17 cellular contexts compared by ENCODE assay signal in the genomic region with DNA sequence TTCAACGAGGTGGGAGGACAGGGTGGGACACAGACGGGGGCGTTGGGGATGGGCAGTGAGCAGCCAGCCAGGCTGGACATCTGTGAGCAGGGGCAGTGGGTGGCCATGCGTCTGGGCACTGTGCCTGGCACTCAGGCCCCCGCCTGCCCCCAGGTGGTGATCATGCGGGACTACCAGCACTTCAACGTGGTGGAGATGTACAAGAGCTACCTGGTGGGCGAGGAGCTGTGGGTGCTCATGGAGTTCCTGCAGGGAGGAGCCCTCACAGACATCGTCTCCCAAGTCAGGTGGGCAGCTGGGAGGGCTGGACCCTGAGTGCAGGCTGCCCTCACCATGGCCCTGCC. TPM values are rescaled to one million over a fixed set of nuclear protein-coding genes. Genes with fewer than 3 reads are reported as not detected.
DNase-seq lines count a peak whose midpoint lies in the region; ATAC-seq, FAIRE-seq and TF ChIP-seq lines count a peak whose summit lies in the region.
"Had no signal": no experiment of that assay in that cellular context is flagged by ENCODE, and none has a peak within 500 bp of the region (broad histone marks: within the 10 kb centered on the region; RNA-seq: fewer than 3 reads in every experiment).

No MANE protein-coding gene starts in this region.

- ATAC-seq in GM19395 (IDR thresholded peaks at IDR 0.05; ENCODE audit: unreplicated experiment) = no peak
- ATAC-seq: activated T-cell treated with anti-CD3 and anti-CD28 coated beads, Interleukin-2, amount 50 U/mL, for 72 hours; body of pancreas had no signal

- H3F3A ChIP-seq in OCI-LY1 (ENCODE audit: insufficient read depth, low read length) = no peaks in the 10 kb centered on the region

- no peak overlapping the region for H3K4me2 ChIP-seq in OCI-LY1 (ENCODE audit: low read length)
- no peak overlapping the region for H3K4me2 ChIP-seq in H1 (ENCODE audit: insufficient read depth in 1 of 2, low read depth in 2 of 2, low read length in 2 of 2)
- H3K4me2 ChIP-seq: SK-N-SH had no signal

- H4K5ac ChIP-seq in H1 (ENCODE audit: insufficient read length, low read depth, low read length) = no peak overlapping the region

- H2BK120ac ChIP-seq in H1 (replicated peaks; ENCODE audit: low read depth, low read length) = no peak overlapping the region

- no peaks in the 10 kb centered on the region for H3K23me2 ChIP-seq in H1 (ENCODE audit: low read depth, low read length)

- TF ChIP-seq EP300 in H1 (IDR thresholded peaks at IDR 0.05; ENCODE audit: borderline replicate concordance in 1 of 2, low read depth in 2 of 2, low read length in 2 of 2) = no peak

- no peaks in the 10 kb centered on the region for H3K79me2 ChIP-seq in OCI-LY1 (ENCODE audit: insufficient read depth, low read length)
- no peaks in the 10 kb centered on the region for H3K79me2 ChIP-seq in H1 (ENCODE audit: control insufficient read depth in 1 of 2, insufficient read depth in 2 of 2, low read length in 2 of 2)

- no peaks in the 10 kb centered on the region for H3K9me2 ChIP-seq in OCI-LY1 (ENCODE audit: low read depth, low read length)
- H3K9me2 ChIP-seq: SK-N-SH had no signal

- no peak overlapping the region for H2BK20ac ChIP-seq in H1 (ENCODE audit: low read length)

- no peak overlapping the region for H3K14ac ChIP-seq in H1 (ENCODE audit: insufficient read length)

- no peaks in the 10 kb centered on the region for H3K9me3 Mint-ChIP-seq in MCF 10A (ENCODE audit: unreplicated experiment)
- H3K9me3 Mint-ChIP-seq: activated T-cell treated with anti-CD3 and anti-CD28 coated beads, Interleukin-2, amount 50 U/mL, for 72 hours; mesothelial cell of epicardium had no signal

- H3K9ac ChIP-seq in OCI-LY1 (ENCODE audit: low read length) (no peak overlapping the region), H1 (replicated peaks in 1 of 4; ENCODE audit: extremely low read depth in 1 of 4, low read depth in 3 of 4, low read length in 3 of 4) (no peak overlapping the region)
- H3K9ac ChIP-seq: SK-N-SH had no signal

- H3K4ac ChIP-seq in H1 (replicated peaks; ENCODE audit: insufficient read length, low read depth, low read length) = no peak overlapping the region

- H3K27ac Mint-ChIP-seq in MCF 10A (ENCODE audit: low read depth, unreplicated experiment) = no peak overlapping the region
- H3K27ac Mint-ChIP-seq: activated T-cell treated with anti-CD3 and anti-CD28 coated beads, Interleukin-2, amount 50 U/mL, for 72 hours; mesothelial cell of epicardium had no signal

- no peak overlapping the region for H2BK12ac ChIP-seq in H1 (ENCODE audit: low read depth, low read length)

- TF ChIP-seq POLR2A in breast epithelium (IDR thresholded peaks at IDR 0.05) = no peak
- TF ChIP-seq POLR2A in H1 (IDR thresholded peaks at IDR 0.05; ENCODE audit: control extremely low read depth in 1 of 2, low read depth in 2 of 2, low read length in 2 of 2) = no peak

- H3K36me3 ChIP-seq in breast epithelium = no peaks in the 10 kb centered on the region
- H3K36me3 ChIP-seq in OCI-LY1 (ENCODE audit: insufficient read depth, low read length) = no peaks in the 10 kb centered on the region
- no peaks in the 10 kb centered on the region; a peak in 1 of 8 replicates for H3K36me3 ChIP-seq in H1 (ENCODE audit: control insufficient read depth in 2 of 4, insufficient read depth in 4 of 4, low read length in 3 of 4)

- H3K23ac ChIP-seq in H1 (ENCODE audit: insufficient read length) = no peak overlapping the region

- no peak overlapping the region for H2BK15ac ChIP-seq in H1 (ENCODE audit: low read length)

- H4K8ac ChIP-seq in H1 (ENCODE audit: extremely low read depth, insufficient read depth, low read length) = no peak overlapping the region

- POLR2A ChIA-PET in MCF 10A (lab: Yijun Ruan, JAX) (interaction anchor here (0.5 to 2.2 kb wide), 5 partner anchors 32 to 79 kb away, joined by 3 to 7 read pairs (median 5); no protein-coding TSS in a partner anchor), H1 (lab: Charles Lee; ENCODE audit: partially characterized antibody) (interaction anchor here (0.9 to 2.7 kb wide), 7 partner anchors 10 to 49 kb away, joined by 3 to 11 read pairs (median 4); partner anchors contain the start of gene PAK6)

- no peak overlapping the region for H3K4me3 Mint-ChIP-seq in MCF 10A (ENCODE audit: unreplicated experiment)
- H3K4me3 Mint-ChIP-seq: activated T-cell treated with anti-CD3 and anti-CD28 coated beads, Interleukin-2, amount 50 U/mL, for 72 hours; mesothelial cell of epicardium had no signal

- H3K4me1 ChIP-seq in breast epithelium (no peaks in the 10 kb centered on the region), OCI-LY1 (ENCODE audit: insufficient read depth, low read length, severe bottlenecking) (no peaks in the 10 kb centered on the region), H1 (replicated peaks in 1 of 4; ENCODE audit: control insufficient read depth in 3 of 4, insufficient read depth in 4 of 4, low read length in 3 of 4) (peaks cover 0 to 3% (median under 1%) of the 10 kb centered on the region in 4 experiments; a peak in 5 of 7 replicates)
- H3K4me1 ChIP-seq: body of pancreas had no signal

- no peak overlapping the region for H4K91ac ChIP-seq in H1 (replicated peaks; ENCODE audit: insufficient read length, low read length)

- H3K36me3 Mint-ChIP-seq in MCF 10A (ENCODE audit: insufficient read depth, unreplicated experiment) = peaks cover 22% of the 10 kb centered on the region
- H3K36me3 Mint-ChIP-seq: mesothelial cell of epicardium had no signal

- H4K20me1 ChIP-seq in OCI-LY1 (ENCODE audit: insufficient read depth, low read length) = no peaks in the 10 kb centered on the region
- H4K20me1 ChIP-seq in H1 (replicated peaks in 1 of 2; ENCODE audit: control insufficient read depth in 1 of 2, insufficient read depth in 2 of 2, low read length in 2 of 2) = no peaks in the 10 kb centered on the region

- peak overlapping the region; percentile 35; the same call in 1 of the 2 replicates for H2BK5ac ChIP-seq in H1 (ENCODE audit: low read depth, low read length)

- no peaks in the 10 kb centered on the region for H3K27me3 Mint-ChIP-seq in MCF 10A (ENCODE audit: insufficient read depth, unreplicated experiment)

- no peak overlapping the region for H2AK5ac ChIP-seq in H1 (ENCODE audit: low read depth, low read length)

- 88% methylated on average over 9 of the region's 9 CpGs; no CpG with 5 or more reads in 1 of the 2 experiments for WGBS in H1 (ENCODE audit: extremely low coverage in 1 of 2, insufficient coverage in 1 of 2, insufficient read length in 1 of 2, insufficient replicate concordance in 2 of 2, low coverage in 1 of 2, low lambda C conversion rate in 2 of 2, missing lambda C conversion rate in 1 of 2), 2 experiments

- no peak overlapping the region for H3K56ac ChIP-seq in H1 (replicated peaks; ENCODE audit: insufficient read length, low read depth, low read length)

- H3K27ac ChIP-seq in breast epithelium (no peak overlapping the region), OCI-LY1 (ENCODE audit: low read depth, low read length, poor library complexity, severe bottlenecking) (no peak overlapping the region), H1 (ENCODE audit: low read depth, low read length) (no peak overlapping the region)
- H3K27ac ChIP-seq: body of pancreas, epithelial cell of prostate had no signal

- no peaks in the 10 kb centered on the region for H3K79me1 ChIP-seq in H1 (ENCODE audit: low read depth, low read length)

- intact Hi-C loops in MCF 10A (cut with micrococcal nuclease) (loop anchor here (10.0 kb wide), 2 partner anchors 168 to 488 kb away; partner anchors contain the start of genes BMF and FSIP1), breast epithelium (cut with DNase I; ENCODE audit: low total_unique reads) (loop anchor here (5.0 to 10.0 kb wide), 2 partner anchors 35 to 228 kb away; partner anchors contain the start of gene PAK6)

- no peaks in the 10 kb centered on the region for H3K27me3 ChIP-seq in breast epithelium
- H3K27me3 ChIP-seq in OCI-LY1 (ENCODE audit: insufficient read depth, low read length) = no peaks in the 10 kb centered on the region; the same call in 1 of the 2 replicates
- no peaks in the 10 kb centered on the region for H3K27me3 ChIP-seq in H1 (replicated peaks in 1 of 4; ENCODE audit: control insufficient read depth in 3 of 4, extremely low read depth in 1 of 4, insufficient read depth in 3 of 4, low read length in 3 of 4)
- H3K27me3 ChIP-seq: body of pancreas had no signal

- DNase-seq in MCF 10A (ENCODE audit: unreplicated experiment) (no peak), breast epithelium (ENCODE audit: low spot score in 2 of 2) (no peak), H1 (ENCODE audit: low read depth in 1 of 2, low spot score in 2 of 2) (no peak), pons (ENCODE audit: low spot score) (no peak), LoVo (ENCODE audit: low spot score) (no peak)
- DNase-seq in activated CD4-positive, CD25-positive, alpha-beta regulatory T cell (lab: John Stamatoyannopoulos, UW) = no peak
- DNase-seq: NCI-H1048, NCI-H69, SK-N-SH had no signal

- H3K4me3 ChIP-seq in breast epithelium = no peak overlapping the region
- no peak overlapping the region for H3K4me3 ChIP-seq in OCI-LY1 (ENCODE audit: low read depth, low read length, poor library complexity, severe bottlenecking)
- H3K4me3 ChIP-seq in H1 (ENCODE audit: extremely low read depth in 1 of 4, insufficient read depth in 2 of 4, low read depth in 3 of 4, low read length in 4 of 4) = no peak overlapping the region
- H3K4me3 ChIP-seq: body of pancreas had no signal

- H2AFZ ChIP-seq in OCI-LY1 (ENCODE audit: low read length) (no peak overlapping the region), H1 (ENCODE audit: low read length) (no peak overlapping the region)

- TF ChIP-seq CTCF in MCF 10A (IDR thresholded peaks at IDR 0.05; ENCODE audit: unreplicated experiment) (peak; percentile 16), breast epithelium (IDR thresholded peaks at IDR 0.05) (peak in 1 of 3 donors; percentile 10), OCI-LY1 (IDR thresholded peaks at IDR 0.05; ENCODE audit: low read length) (peak; percentile 21; the same call in 1 of the 2 replicates), H1 (IDR thresholded peaks at IDR 0.05; ENCODE audit: control extremely low read depth in 1 of 3, insufficient read depth in 1 of 3, low read depth in 1 of 3, low read length in 3 of 3) (peak in 1 of 3 experiments; percentile 54; a peak in 2 of 4 replicates)

- no peaks in the 10 kb centered on the region for H3K4me1 Mint-ChIP-seq in MCF 10A (ENCODE audit: insufficient read depth, unreplicated experiment)

- FAIRE-seq in H1 (lab: Jason Lieb, UNC) = no peak
- FAIRE-seq: urothelium cell line had no signal

- H3K18ac ChIP-seq in H1 (ENCODE audit: extremely low read depth, low read length) = no peak overlapping the region

- CTCF ChIA-PET in MCF 10A (lab: Yijun Ruan, JAX) = interaction anchor here (0.5 to 14.7 kb wide), 16 partner anchors 12 to 232 kb away, joined by 4 to 657 read pairs (median 36); partner anchors contain the start of genes CCDC9B, PAK6, PLCB2 and SRP14
- CTCF ChIA-PET in H1 (lab: Charles Lee; ENCODE audit: partially characterized antibody) = interaction anchor here (0.6 to 27.9 kb wide), 33 partner anchors 12 to 1002 kb away, joined by 3 to 1340 read pairs (median 9); partner anchors contain the start of genes ANKRD63, BMF, CCDC9B and FSIP1

- BruUV-seq in MCF 10A (replicated peaks; lab: Mats Ljungman, UMichigan) = no TSS peak

- TF ChIP-seq RAD21 in H1 (IDR thresholded peaks at IDR 0.05 in 1 of 2, conservative IDR thresholded peaks at IDR 0.05 in 1 of 2; ENCODE audit: low read depth in 2 of 2, low read length in 2 of 2) = peak; percentile 27 to 50

- no peaks in the 10 kb centered on the region for H3K9me3 ChIP-seq in breast epithelium
- no peaks in the 10 kb centered on the region for H3K9me3 ChIP-seq in OCI-LY1 (ENCODE audit: low read length)
- H3K9me3 ChIP-seq in H1 (ENCODE audit: insufficient read depth in 2 of 2, low read depth in 1 of 2, low read length in 1 of 2) = no peaks in the 10 kb centered on the region
- H3K9me3 ChIP-seq: body of pancreas, SK-N-SH had no signal

RNA-seq across cellular contexts. Expression of gene ANKRD63, which starts 10.2 kb away (rescaled TPM):
- total RNA-seq in MCF 10A (2022) (not detected in 2 replicates), breast epithelium (not detected)
- total RNA-seq in H1 (2021; fragmentation: NEBNext Ultra II Directional; extraction: Animal tissue kit (Norgen Biotek cat#: 25700)) = 0.26 TPM in 1 of 2 replicates, not detected in the other
- 0.16 and 0.18 TPM in 2 replicates for polyA plus RNA-seq in H1 (2011; rRNA removed)
- 0.22 TPM for polyA plus RNA-seq in H1 (2011; cell fraction: cytosol; rRNA removed)
- polyA plus RNA-seq in H1 (2011; cell fraction: nucleus; rRNA removed) = 0.94 TPM
- polyA plus RNA-seq in H1 (2012, experiment 1 of 2) = 0.16 to 0.21 TPM in 2 of 4 replicates, not detected in the others
- polyA plus RNA-seq in H1 (2012, experiment 2 of 2) = not detected
- polyA plus RNA-seq in H1 (2013, experiment 1 of 2) = not detected
- 0.04 TPM for polyA plus RNA-seq in H1 (2013, experiment 2 of 2)
- not detected in 2 replicates for polyA minus RNA-seq in H1 (2011; rRNA and poly(A)+ RNA removed)
- polyA minus RNA-seq in H1 (2011; cell fraction: cytosol; rRNA and poly(A)+ RNA removed) = not detected
- 2.1 TPM for polyA minus RNA-seq in H1 (2011; cell fraction: nucleus; rRNA and poly(A)+ RNA removed)
- total RNA-seq: activated T-cell treated with anti-CD3 and anti-CD28 coated beads, Interleukin-2, amount 50 U/mL, for 72 hours; body of pancreas had no signal
- polyA plus RNA-seq: SK-N-SH had no signal

RNA-seq across cellular contexts. Expression of gene PAK6, which starts 33.8 kb away (rescaled TPM):
- total RNA-seq in MCF 10A (2022) (9.3 and 9.5 TPM in 2 replicates), breast epithelium (10 to 100 TPM in 1 of 3 donors, 1 to 10 TPM in 1, under 1 TPM in 1; 0.80 to 11.0 (median 9.5) TPM)
- total RNA-seq in H1 (2021; fragmentation: NEBNext Ultra II Directional; extraction: Animal tissue kit (Norgen Biotek cat#: 25700)) = 9.0 and 9.4 TPM in 2 replicates
- polyA plus RNA-seq in H1 (2011; rRNA removed) = 6.9 and 12.5 TPM in 2 replicates
- 7.0 TPM for polyA plus RNA-seq in H1 (2011; cell fraction: cytosol; rRNA removed)
- polyA plus RNA-seq in H1 (2011; cell fraction: nucleus; rRNA removed) = 12.6 TPM
- 5.8 to 9.4 TPM (median 8.1 TPM) in 4 replicates for polyA plus RNA-seq in H1 (2012, experiment 1 of 2)
- polyA plus RNA-seq in H1 (2012, experiment 2 of 2) = 7.9 TPM
- 6.6 TPM for polyA plus RNA-seq in H1 (2013, experiment 1 of 2)
- 5.3 TPM for polyA plus RNA-seq in H1 (2013, experiment 2 of 2)
- polyA minus RNA-seq in H1 (2011; rRNA and poly(A)+ RNA removed) = 4.6 and 6.3 TPM in 2 replicates
- 8.0 TPM for polyA minus RNA-seq in H1 (2011; cell fraction: cytosol; rRNA and poly(A)+ RNA removed)
- 13.7 TPM for polyA minus RNA-seq in H1 (2011; cell fraction: nucleus; rRNA and poly(A)+ RNA removed)
- total RNA-seq: osteocyte had no signal

RNA-seq across cellular contexts. Expression of gene PLCB2, which starts 35.0 kb away (rescaled TPM):
- total RNA-seq in MCF 10A (2022) = 0.15 and 0.84 TPM in 2 replicates
- 10 to 100 TPM in 2 of 3 donors, 1 to 10 TPM in 1; 4.3 to 17.9 (median 13.6) TPM for total RNA-seq in breast epithelium
- 8.4 and 9.4 TPM in 2 replicates for total RNA-seq in H1 (2021; fragmentation: NEBNext Ultra II Directional; extraction: Animal tissue kit (Norgen Biotek cat#: 25700))
- polyA plus RNA-seq in H1 (2011; rRNA removed) = 7.2 and 11.3 TPM in 2 replicates
- polyA plus RNA-seq in H1 (2011; cell fraction: cytosol; rRNA removed) = 10.7 TPM
- polyA plus RNA-seq in H1 (2011; cell fraction: nucleus; rRNA removed) = 30.4 TPM
- polyA plus RNA-seq in H1 (2012, experiment 1 of 2) = 4.1 to 10.7 TPM (median 7.5 TPM) in 4 replicates
- 4.1 TPM for polyA plus RNA-seq in H1 (2012, experiment 2 of 2)
- polyA plus RNA-seq in H1 (2013, experiment 1 of 2) = 7.0 TPM
- 7.6 TPM for polyA plus RNA-seq in H1 (2013, experiment 2 of 2)
- 6.1 and 6.2 TPM in 2 replicates for polyA minus RNA-seq in H1 (2011; rRNA and poly(A)+ RNA removed)
- 3.7 TPM for polyA minus RNA-seq in H1 (2011; cell fraction: cytosol; rRNA and poly(A)+ RNA removed)
- 20.0 TPM for polyA minus RNA-seq in H1 (2011; cell fraction: nucleus; rRNA and poly(A)+ RNA removed)

RNA-seq across cellular contexts. Expression of gene INAFM2, which starts 50.8 kb away (rescaled TPM):
- 14.9 and 15.7 TPM in 2 replicates for total RNA-seq in MCF 10A (2022)
- total RNA-seq in breast epithelium = 10 to 100 TPM in 2 of 3 donors, 1 to 10 TPM in 1; 5.1 to 17.3 (median 12.5) TPM
- total RNA-seq in H1 (2021; fragmentation: NEBNext Ultra II Directional; extraction: Animal tissue kit (Norgen Biotek cat#: 25700)) = 35.1 and 38.2 TPM in 2 replicates
- 9.6 and 15.3 TPM in 2 replicates for polyA plus RNA-seq in H1 (2011; rRNA removed)
- 11.9 TPM for polyA plus RNA-seq in H1 (2011; cell fraction: cytosol; rRNA removed)
- polyA plus RNA-seq in H1 (2011; cell fraction: nucleus; rRNA removed) = 9.2 TPM
- polyA plus RNA-seq in H1 (2012, experiment 1 of 2) = 16.0 to 31.4 TPM (median 18.6 TPM) in 4 replicates
- 19.4 TPM for polyA plus RNA-seq in H1 (2012, experiment 2 of 2)
- polyA plus RNA-seq in H1 (2013, experiment 1 of 2) = 39.7 TPM
- polyA plus RNA-seq in H1 (2013, experiment 2 of 2) = 42.5 TPM
- 8.6 and 10.5 TPM in 2 replicates for polyA minus RNA-seq in H1 (2011; rRNA and poly(A)+ RNA removed)
- polyA minus RNA-seq in H1 (2011; cell fraction: cytosol; rRNA and poly(A)+ RNA removed) = 10.1 TPM
- 14.0 TPM for polyA minus RNA-seq in H1 (2011; cell fraction: nucleus; rRNA and poly(A)+ RNA removed)
